Comparison of ENCODE assay signal across 22 cellular contexts in genomic region chr13:34853161-34853560, GRCh38.
DNase-seq lines count a peak whose midpoint lies in the region; ATAC-seq, FAIRE-seq and TF ChIP-seq lines count a peak whose summit lies in the region.
"Had no signal": no experiment of that assay in that cellular context is flagged by ENCODE, and none has a peak within 500 bp of the region (broad histone marks: within the 10 kb centered on the region; RNA-seq: fewer than 3 reads in every experiment).

No MANE protein-coding gene starts in this region.

- no peak overlapping the region for H2BK20ac ChIP-seq in H1 (ENCODE audit: low read length)

- FAIRE-seq in H1 (lab: Jason Lieb, UNC) = no peak
- FAIRE-seq: A549, G401.6, GM12891, GM18507 had no signal

- TF ChIP-seq RAD21 in H1 (IDR thresholded peaks at IDR 0.05 in 1 of 2, conservative IDR thresholded peaks at IDR 0.05 in 1 of 2; ENCODE audit: low read depth in 2 of 2, low read length in 2 of 2) = no peak

- no peak overlapping the region for H2BK120ac ChIP-seq in H1 (replicated peaks; ENCODE audit: low read depth, low read length)

- no peak overlapping the region for H4K8ac ChIP-seq in H1 (ENCODE audit: extremely low read depth, insufficient read depth, low read length)

- CTCF ChIA-PET in Calu3 (lab: Charles Lee) = no interaction called here
- CTCF ChIA-PET in PC-9 (lab: Charles Lee) = no interaction called here
- CTCF ChIA-PET in H1 (lab: Charles Lee; ENCODE audit: partially characterized antibody) = no interaction called here
- CTCF ChIA-PET in activated CD8-positive, alpha-beta T cell treated with anti-CD3 and anti-CD28 coated beads, Interleukin-2, amount 10 ng/mL, durations not matched to agents 7 days and 5 days (lab: Charles Lee) = no interaction called here
- CTCF ChIA-PET in RWPE1 (lab: Yijun Ruan, JAX) = no interaction called here

- H2BK12ac ChIP-seq in H1 (ENCODE audit: low read depth, low read length) = no peak overlapping the region

- no peaks in the 10 kb centered on the region for H3K23me2 ChIP-seq in H1 (ENCODE audit: low read depth, low read length)

- POLR2A ChIA-PET in PC-9 (lab: Charles Lee; ENCODE audit: unreplicated experiment) (no interaction called here), H1 (lab: Charles Lee; ENCODE audit: partially characterized antibody) (no interaction called here), RWPE1 (lab: Yijun Ruan, JAX; ENCODE audit: low non-redundant PET) (no interaction called here)
- POLR2A ChIA-PET in activated CD8-positive, alpha-beta T cell treated with anti-CD3 and anti-CD28 coated beads, Interleukin-2, amount 10 ng/mL, durations not matched to agents 7 days and 5 days (lab: Charles Lee) = no interaction called here

- H3F3A ChIP-seq in PC-9 (ENCODE audit: insufficient read depth, low read depth) = no peaks in the 10 kb centered on the region

- no peak overlapping the region for H3K18ac ChIP-seq in H1 (ENCODE audit: extremely low read depth, low read length)

- no peaks in the 10 kb centered on the region for H3K79me1 ChIP-seq in H1 (ENCODE audit: low read depth, low read length)

- H3K79me2 ChIP-seq in PC-9 (ENCODE audit: low read depth) = no peaks in the 10 kb centered on the region
- H3K79me2 ChIP-seq in H1 (ENCODE audit: control insufficient read depth in 1 of 2, insufficient read depth in 2 of 2, low read length in 2 of 2) = no peaks in the 10 kb centered on the region

- no peak overlapping the region for H3K9ac ChIP-seq in H1 (replicated peaks in 1 of 4; ENCODE audit: extremely low read depth in 1 of 4, low read depth in 3 of 4, low read length in 3 of 4)
- H3K9ac ChIP-seq: BLaER1 treated with 17β-estradiol and CSF1 and Interleukin-3, amounts not matched to agents 10 nM and 100 nM had no signal

- 91% methylated on average over 4 of the region's 4 CpGs; no CpG with 5 or more reads in 1 of the 2 experiments for WGBS in H1 (ENCODE audit: extremely low coverage in 1 of 2, insufficient coverage in 1 of 2, insufficient read length in 1 of 2, insufficient replicate concordance in 2 of 2, low coverage in 1 of 2, low lambda C conversion rate in 2 of 2, missing lambda C conversion rate in 1 of 2), 2 experiments

- no peaks in the 10 kb centered on the region for H3K27me3 Mint-ChIP-seq in Calu3 (ENCODE audit: unreplicated experiment)
- no peaks in the 10 kb centered on the region for H3K27me3 Mint-ChIP-seq in activated CD8-positive, alpha-beta T cell treated with anti-CD3 and anti-CD28 coated beads, Interleukin-2, amount 10 ng/mL, durations not matched to agents 7 days and 5 days (ENCODE audit: low read depth)
- no peaks in the 10 kb centered on the region for H3K27me3 Mint-ChIP-seq in activated CD4-positive, alpha-beta T cell treated with anti-CD3 and anti-CD28 coated beads, Interleukin-2, amount 10 ng/mL, durations not matched to agents 24 days and 14 days
- no peaks in the 10 kb centered on the region for H3K27me3 Mint-ChIP-seq in activated T-cell treated with anti-CD3 and anti-CD28 coated beads, Interleukin-2, amount 50 U/mL, for 24 hours
- H3K27me3 Mint-ChIP-seq: B cell; CD4-positive, alpha-beta T cell had no signal

- H4K91ac ChIP-seq in H1 (replicated peaks; ENCODE audit: insufficient read length, low read length) = no peak overlapping the region

- H3K23ac ChIP-seq in H1 (ENCODE audit: insufficient read length) = no peak overlapping the region

- DNase-seq in Calu3 (peak; percentile 6), PC-9 (peak in 1 of 2 experiments; percentile 54), H1 (ENCODE audit: low read depth in 1 of 2, low spot score in 2 of 2) (no peak), kidney tubule cell (ENCODE audit: low spot score) (peak; percentile 63), RWPE1 (ENCODE audit: low spot score) (no peak)
- DNase-seq in activated CD8-positive, alpha-beta T cell treated with anti-CD3 and anti-CD28 coated beads, Interleukin-2, amount 10 ng/mL, durations not matched to agents 7 days and 5 days = no peak
- no peak for DNase-seq in activated CD4-positive, alpha-beta T cell treated with anti-CD3 and anti-CD28 coated beads, Interleukin-2, amount 10 ng/mL, durations not matched to agents 24 days and 14 days
- no peak for DNase-seq in activated T-cell treated with anti-CD3 and anti-CD28 coated beads, Interleukin-2, amount 50 U/mL, for 24 hours
- DNase-seq: AML-193; Caco-2; CD4-positive, alpha-beta T cell; CD8-positive, alpha-beta T cell; DMS79 treated with DMSO at 0.1 percent for 48 hours; GF-D8 had no signal

- no peak overlapping the region for H3K56ac ChIP-seq in H1 (replicated peaks; ENCODE audit: insufficient read length, low read depth, low read length)

- H3K27me3 ChIP-seq in PC-9 (ENCODE audit: insufficient read depth, low read depth) = no peaks in the 10 kb centered on the region
- no peaks in the 10 kb centered on the region for H3K27me3 ChIP-seq in H1 (replicated peaks in 1 of 4; ENCODE audit: control insufficient read depth in 3 of 4, extremely low read depth in 1 of 4, insufficient read depth in 3 of 4, low read length in 3 of 4)
- H3K27me3 ChIP-seq: BLaER1 treated with 17β-estradiol and CSF1 and Interleukin-3, amounts not matched to agents 10 nM and 100 nM had no signal

- TF ChIP-seq EP300 in H1 (IDR thresholded peaks at IDR 0.05; ENCODE audit: borderline replicate concordance in 1 of 2, low read depth in 2 of 2, low read length in 2 of 2) = no peak

- peak overlapping the region; percentile 83 for H3K27ac Mint-ChIP-seq in Calu3 (ENCODE audit: unreplicated experiment)
- no peak overlapping the region for H3K27ac Mint-ChIP-seq in activated CD8-positive, alpha-beta T cell treated with anti-CD3 and anti-CD28 coated beads, Interleukin-2, amount 10 ng/mL, durations not matched to agents 7 days and 5 days
- H3K27ac Mint-ChIP-seq in activated CD4-positive, alpha-beta T cell treated with anti-CD3 and anti-CD28 coated beads, Interleukin-2, amount 10 ng/mL, durations not matched to agents 24 days and 14 days = no peak overlapping the region
- no peak overlapping the region for H3K27ac Mint-ChIP-seq in activated T-cell treated with anti-CD3 and anti-CD28 coated beads, Interleukin-2, amount 50 U/mL, for 24 hours
- H3K27ac Mint-ChIP-seq: B cell; CD4-positive, alpha-beta T cell; CD8-positive, alpha-beta T cell had no signal

- H4K5ac ChIP-seq in H1 (ENCODE audit: insufficient read length, low read depth, low read length) = no peak overlapping the region

- H3K9me2 ChIP-seq in PC-9 (ENCODE audit: insufficient read depth) = no peaks in the 10 kb centered on the region

- H3K36me3 ChIP-seq in PC-9 (ENCODE audit: low read depth) = no peaks in the 10 kb centered on the region
- no peaks in the 10 kb centered on the region for H3K36me3 ChIP-seq in H1 (ENCODE audit: control insufficient read depth in 2 of 4, insufficient read depth in 4 of 4, low read length in 3 of 4)
- H3K36me3 ChIP-seq: BLaER1 treated with 17β-estradiol and CSF1 and Interleukin-3, amounts not matched to agents 10 nM and 100 nM had no signal

- no peaks in the 10 kb centered on the region for H4K20me1 ChIP-seq in PC-9 (ENCODE audit: insufficient read depth)
- H4K20me1 ChIP-seq in H1 (replicated peaks in 1 of 2; ENCODE audit: control insufficient read depth in 1 of 2, insufficient read depth in 2 of 2, low read length in 2 of 2) = no peaks in the 10 kb centered on the region
- H4K20me1 ChIP-seq: BLaER1 treated with 17β-estradiol and CSF1 and Interleukin-3, amounts not matched to agents 10 nM and 100 nM had no signal

- peaks cover 15% of the 10 kb centered on the region for H3K4me1 ChIP-seq in PC-9 (replicated peaks; ENCODE audit: insufficient read depth)
- H3K4me1 ChIP-seq in H1 (replicated peaks in 1 of 4; ENCODE audit: control insufficient read depth in 3 of 4, insufficient read depth in 4 of 4, low read length in 3 of 4) = peaks cover 0 to 4% (median 0%) of the 10 kb centered on the region in 4 experiments; a peak in 1 of 7 replicates
- H3K4me1 ChIP-seq: Caco-2 had no signal

- H3K4me3 ChIP-seq in PC-9 (no peak overlapping the region), H1 (ENCODE audit: extremely low read depth in 1 of 4, insufficient read depth in 2 of 4, low read depth in 3 of 4, low read length in 4 of 4) (no peak overlapping the region)
- H3K4me3 ChIP-seq: A549; BLaER1 treated with 17β-estradiol and CSF1 and Interleukin-3, amounts not matched to agents 10 nM and 100 nM had no signal

- no peaks in the 10 kb centered on the region for H3K9me3 Mint-ChIP-seq in Calu3 (ENCODE audit: low read depth, unreplicated experiment)
- no peaks in the 10 kb centered on the region for H3K9me3 Mint-ChIP-seq in activated CD8-positive, alpha-beta T cell treated with anti-CD3 and anti-CD28 coated beads, Interleukin-2, amount 10 ng/mL, durations not matched to agents 7 days and 5 days (ENCODE audit: insufficient read depth)
- H3K9me3 Mint-ChIP-seq in activated CD4-positive, alpha-beta T cell treated with anti-CD3 and anti-CD28 coated beads, Interleukin-2, amount 10 ng/mL, durations not matched to agents 24 days and 14 days = no peaks in the 10 kb centered on the region
- peaks cover 2% of the 10 kb centered on the region for H3K9me3 Mint-ChIP-seq in activated T-cell treated with anti-CD3 and anti-CD28 coated beads, Interleukin-2, amount 50 U/mL, for 24 hours
- H3K9me3 Mint-ChIP-seq: CD4-positive, alpha-beta T cell; CD8-positive, alpha-beta T cell had no signal

- BruUV-seq in Calu3 (replicated peaks; lab: Mats Ljungman, UMichigan) (no TSS peak), PC-9 (replicated peaks; lab: Mats Ljungman, UMichigan) (no TSS peak)

- H2AK5ac ChIP-seq in H1 (ENCODE audit: low read depth, low read length) = no peak overlapping the region

- H3K9me3 ChIP-seq in PC-9 (ENCODE audit: insufficient read depth, low read depth) = no peaks in the 10 kb centered on the region
- H3K9me3 ChIP-seq in H1 (ENCODE audit: insufficient read depth in 2 of 2, low read depth in 1 of 2, low read length in 1 of 2) = no peaks in the 10 kb centered on the region
- H3K9me3 ChIP-seq: A549; BLaER1 treated with 17β-estradiol and CSF1 and Interleukin-3, amounts not matched to agents 10 nM and 100 nM; Caco-2 had no signal

- H2BK5ac ChIP-seq in H1 (ENCODE audit: low read depth, low read length) = no peak overlapping the region

- no peak overlapping the region for H3K4me3 Mint-ChIP-seq in Calu3 (ENCODE audit: low read depth, unreplicated experiment)
- no peak overlapping the region for H3K4me3 Mint-ChIP-seq in activated CD8-positive, alpha-beta T cell treated with anti-CD3 and anti-CD28 coated beads, Interleukin-2, amount 10 ng/mL, durations not matched to agents 7 days and 5 days
- no peak overlapping the region for H3K4me3 Mint-ChIP-seq in activated CD4-positive, alpha-beta T cell treated with anti-CD3 and anti-CD28 coated beads, Interleukin-2, amount 10 ng/mL, durations not matched to agents 24 days and 14 days
- H3K4me3 Mint-ChIP-seq in activated T-cell treated with anti-CD3 and anti-CD28 coated beads, Interleukin-2, amount 50 U/mL, for 24 hours = no peak overlapping the region
- H3K4me3 Mint-ChIP-seq: B cell; CD4-positive, alpha-beta T cell; CD8-positive, alpha-beta T cell had no signal

- H3K4me2 ChIP-seq in PC-9 (peak overlapping the region; percentile 26), H1 (ENCODE audit: insufficient read depth in 1 of 2, low read depth in 2 of 2, low read length in 2 of 2) (no peak overlapping the region)
- H3K4me2 ChIP-seq: A549 had no signal

- no peak for ATAC-seq in activated CD8-positive, alpha-beta T cell treated with anti-CD3 and anti-CD28 coated beads, Interleukin-2, amount 10 ng/mL, durations not matched to agents 7 days and 5 days
- ATAC-seq: A549; CD8-positive, alpha-beta T cell had no signal

- H3K14ac ChIP-seq in H1 (ENCODE audit: insufficient read length) = no peak overlapping the region

- H2AFZ ChIP-seq in PC-9 = 0 out of 2 replicates have a peak overlapping the region, but pooled peaks have one; percentile 36
- H2AFZ ChIP-seq in H1 (ENCODE audit: low read length) = peak overlapping the region; percentile 25; the same call in 1 of the 2 replicates

- peak overlapping the region; percentile 32 for H3K27ac ChIP-seq in PC-9
- no peak overlapping the region for H3K27ac ChIP-seq in H1 (ENCODE audit: low read depth, low read length)
- no peak overlapping the region for H3K27ac ChIP-seq in RWPE1
- H3K27ac ChIP-seq: 22Rv1; BLaER1 treated with 17β-estradiol and CSF1 and Interleukin-3, amounts not matched to agents 10 nM and 100 nM; C4-2B had no signal

- no peak overlapping the region for H2BK15ac ChIP-seq in H1 (ENCODE audit: low read length)

- TF ChIP-seq POLR2A in H1 (IDR thresholded peaks at IDR 0.05; ENCODE audit: control extremely low read depth in 1 of 2, low read depth in 2 of 2, low read length in 2 of 2) = no peak

- H3K4ac ChIP-seq in H1 (replicated peaks; ENCODE audit: insufficient read length, low read depth, low read length) = no peak overlapping the region

- peaks cover 33% of the 10 kb centered on the region for H3K4me1 Mint-ChIP-seq in Calu3 (ENCODE audit: low read depth, unreplicated experiment)
- no peaks in the 10 kb centered on the region for H3K4me1 Mint-ChIP-seq in activated CD8-positive, alpha-beta T cell treated with anti-CD3 and anti-CD28 coated beads, Interleukin-2, amount 10 ng/mL, durations not matched to agents 7 days and 5 days (ENCODE audit: low read depth)
- no peaks in the 10 kb centered on the region for H3K4me1 Mint-ChIP-seq in activated CD4-positive, alpha-beta T cell treated with anti-CD3 and anti-CD28 coated beads, Interleukin-2, amount 10 ng/mL, durations not matched to agents 24 days and 14 days
- H3K4me1 Mint-ChIP-seq in activated T-cell treated with anti-CD3 and anti-CD28 coated beads, Interleukin-2, amount 50 U/mL, for 24 hours (ENCODE audit: low read depth) = no peaks in the 10 kb centered on the region
- H3K4me1 Mint-ChIP-seq: B cell had no signal

- TF ChIP-seq CTCF in Calu3 (IDR thresholded peaks at IDR 0.05; ENCODE audit: unreplicated experiment) (no peak), PC-9 (conservative IDR thresholded peaks at IDR 0.05) (no peak), H1 (IDR thresholded peaks at IDR 0.05; ENCODE audit: control extremely low read depth in 1 of 3, insufficient read depth in 1 of 3, low read depth in 1 of 3, low read length in 3 of 3) (no peak), RWPE1 (conservative IDR thresholded peaks at IDR 0.05; ENCODE audit: low read depth) (no peak)

- H3K36me3 Mint-ChIP-seq in Calu3 (ENCODE audit: insufficient read depth, unreplicated experiment) = no peaks in the 10 kb centered on the region
- H3K36me3 Mint-ChIP-seq in activated CD8-positive, alpha-beta T cell treated with anti-CD3 and anti-CD28 coated beads, Interleukin-2, amount 10 ng/mL, durations not matched to agents 7 days and 5 days (ENCODE audit: low read depth) = no peaks in the 10 kb centered on the region
- no peaks in the 10 kb centered on the region for H3K36me3 Mint-ChIP-seq in activated CD4-positive, alpha-beta T cell treated with anti-CD3 and anti-CD28 coated beads, Interleukin-2, amount 10 ng/mL, durations not matched to agents 24 days and 14 days (ENCODE audit: low read depth)
- no peaks in the 10 kb centered on the region for H3K36me3 Mint-ChIP-seq in activated T-cell treated with anti-CD3 and anti-CD28 coated beads, Interleukin-2, amount 50 U/mL, for 24 hours (ENCODE audit: low read depth)
- H3K36me3 Mint-ChIP-seq: CD8-positive, alpha-beta T cell had no signal

- intact Hi-C loops in Calu3 (cut with micrococcal nuclease; ENCODE audit: unreplicated experiment) (no loop called here), PC-9 (cut with micrococcal nuclease; ENCODE audit: unreplicated experiment) (no loop called here)
- intact Hi-C loops in activated CD4-positive, alpha-beta T cell treated with anti-CD3 and anti-CD28 coated beads, Interleukin-2, amount 10 ng/mL, durations not matched to agents 24 days and 14 days (cut with micrococcal nuclease) = no loop called here

Comparison
In these comparisons a context has a peak if more than half of its experiments do, and no peak if none do; other contexts are left out.
1. DNase-seq: peak in Calu3 (single experiment) and kidney tubule cell (single experiment); none in H1 (0 of 2), activated CD8-positive, alpha-beta T cell treated with anti-CD3 and anti-CD28 coated beads, Interleukin-2, amount 10 ng/mL, durations not matched to agents 7 days and 5 days (single experiment), activated CD4-positive, alpha-beta T cell treated with anti-CD3 and anti-CD28 coated beads, Interleukin-2, amount 10 ng/mL, durations not matched to agents 24 days and 14 days (single experiment), activated T-cell treated with anti-CD3 and anti-CD28 coated beads, Interleukin-2, amount 50 U/mL, for 24 hours (single experiment) and RWPE1 (single experiment).